10 cellular contexts compared by ENCODE assay signal in the genomic region with DNA sequence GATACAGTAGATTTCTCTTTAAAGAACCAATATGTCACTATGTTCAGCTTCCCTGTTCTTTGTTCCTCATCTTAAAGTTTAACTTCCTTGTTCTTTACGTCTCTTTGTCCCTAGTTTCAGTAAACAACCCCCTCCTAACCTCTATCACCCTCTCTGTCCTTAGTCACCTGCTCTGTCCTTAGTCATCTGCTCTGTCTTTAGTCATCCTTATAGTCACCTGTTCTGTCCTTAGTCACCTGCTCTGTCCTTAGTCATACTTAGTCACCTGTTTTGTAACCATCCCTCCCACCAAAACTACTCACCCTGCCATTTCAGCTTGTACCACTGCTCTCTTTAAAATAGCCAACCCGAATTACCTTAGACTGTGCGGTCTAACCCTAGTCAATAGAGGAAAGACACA.
DNase-seq lines count a peak whose midpoint lies in the region; ATAC-seq and TF ChIP-seq lines count a peak whose summit lies in the region.
"Had no signal": no experiment of that assay in that cellular context is flagged by ENCODE, and none has a peak within 500 bp of the region (broad histone marks: within the 10 kb centered on the region; RNA-seq: fewer than 3 reads in every experiment).

No MANE protein-coding gene starts in this region.

- peaks cover 21% of the 10 kb centered on the region for H3K36me3 Mint-ChIP-seq in Calu3 (ENCODE audit: insufficient read depth, unreplicated experiment)

- H3K27me3 Mint-ChIP-seq in Calu3 (ENCODE audit: unreplicated experiment): no peaks in the 10 kb centered on the region

- no peak overlapping the region for H3K27ac ChIP-seq in RWPE2 (ENCODE audit: poor library complexity, severe bottlenecking)
- H3K27ac ChIP-seq in lung (ENCODE audit: low read depth in 1 of 2, low read length in 1 of 2): no peak overlapping the region
- H3K27ac ChIP-seq: KMS-11 had no signal

- ATAC-seq in HG02610 (IDR thresholded peaks at IDR 0.05; ENCODE audit: unreplicated experiment) (peak; percentile 58), RWPE2 (ENCODE audit: low read depth) (peak; percentile 65), lung (ENCODE audit: insufficient read depth, low FRiP score) (peak; percentile 68), GM21390 (IDR thresholded peaks at IDR 0.05; ENCODE audit: unreplicated experiment) (no peak), HG02840 (IDR thresholded peaks at IDR 0.05; ENCODE audit: low FRiP score, unreplicated experiment) (no peak), HG03571 (IDR thresholded peaks at IDR 0.05; ENCODE audit: unreplicated experiment) (no peak)

- H3K36me3 ChIP-seq in RWPE2 (ENCODE audit: low read depth) (no peaks in the 10 kb centered on the region), lung (ENCODE audit: control insufficient read depth in 2 of 2, insufficient read depth in 2 of 2, low read length in 2 of 2) (no peaks in the 10 kb centered on the region)

- no peaks in the 10 kb centered on the region for H3K27me3 ChIP-seq in RWPE2 (ENCODE audit: insufficient read depth, poor library complexity, severe bottlenecking)
- H3K27me3 ChIP-seq in lung (ENCODE audit: control insufficient read depth, insufficient read depth): no peaks in the 10 kb centered on the region

- peak overlapping the region; percentile 46 for H3K4me3 Mint-ChIP-seq in Calu3 (ENCODE audit: low read depth, unreplicated experiment)

- H3K4me1 ChIP-seq in RWPE2 (ENCODE audit: insufficient read depth, poor library complexity, severe bottlenecking) (no peaks in the 10 kb centered on the region), lung (ENCODE audit: control insufficient read depth in 2 of 2, insufficient read depth in 2 of 2, low read length in 2 of 2) (peaks cover 0 to 1% of the 10 kb centered on the region in 2 donors)

- H3K27ac Mint-ChIP-seq in Calu3 (ENCODE audit: unreplicated experiment): peak overlapping the region; percentile 98

- H3K9me3 ChIP-seq in RWPE2 (ENCODE audit: severe bottlenecking): no peaks in the 10 kb centered on the region
- no peaks in the 10 kb centered on the region for H3K9me3 ChIP-seq in lung (ENCODE audit: control insufficient read depth in 2 of 2, insufficient read depth in 1 of 2, low read length in 1 of 2)

- no peak overlapping the region for H3K4me3 ChIP-seq in RWPE2 (ENCODE audit: severe bottlenecking)
- H3K4me3 ChIP-seq in lung: no peak overlapping the region

- peaks cover 47% of the 10 kb centered on the region for H3K4me1 Mint-ChIP-seq in Calu3 (ENCODE audit: low read depth, unreplicated experiment)

- intact Hi-C loops in Calu3 (cut with micrococcal nuclease; ENCODE audit: unreplicated experiment): loop anchor here (1.0 to 10.0 kb wide), 4 partner anchors 35 to 362 kb away; a partner anchor contains a TSS

- no TSS peak for BruUV-seq in Calu3 (replicated peaks; lab: Mats Ljungman, UMichigan)

- no peak for TF ChIP-seq CTCF in Calu3 (IDR thresholded peaks at IDR 0.05; ENCODE audit: unreplicated experiment)
- no peak for TF ChIP-seq CTCF in RWPE2 (IDR thresholded peaks at IDR 0.05; ENCODE audit: poor library complexity, severe bottlenecking)
- no peak for TF ChIP-seq CTCF in lung (IDR thresholded peaks at IDR 0.05; ENCODE audit: control extremely low read depth, extremely low read depth)

- 69 to 71% methylated on average over 3 of the region's 3 CpGs for WGBS in lung, 2 donors

- CTCF ChIA-PET in Calu3 (lab: Charles Lee): interaction anchor here (1.0 to 1.7 kb wide), 7 partner anchors 42 to 256 kb away, joined by 3 to 11 read pairs (median 4); a partner anchor contains a TSS

- DNase-seq in Calu3: peak; percentile 56
- no peak for DNase-seq in RWPE2 (ENCODE audit: low spot score)
- DNase-seq in lung (ENCODE audit: low spot score): no peak
- no peak for DNase-seq in stimulated activated CD8-positive, alpha-beta memory T cell treated with anti-CD3 and anti-CD28 coated beads, Interleukin-4, amount 100 ng/mL, for 48 hours
- DNase-seq: activated CD4-positive, CD25-positive, alpha-beta regulatory T cell treated with anti-CD3 and anti-CD28 coated beads, Interleukin-2, amount 50 U/mL, for 72 hours had no signal

- peaks cover 2% of the 10 kb centered on the region for H3K9me3 Mint-ChIP-seq in Calu3 (ENCODE audit: low read depth, unreplicated experiment)

Comparison
In these comparisons a context has a peak if more than half of its experiments do, and no peak if none do; other contexts are left out.
1. ATAC-seq: peak in HG02610 (single experiment), RWPE2 (single experiment) and lung (single experiment); none in GM21390 (single experiment), HG02840 (single experiment) and HG03571 (single experiment).